In the genomic region with DNA sequence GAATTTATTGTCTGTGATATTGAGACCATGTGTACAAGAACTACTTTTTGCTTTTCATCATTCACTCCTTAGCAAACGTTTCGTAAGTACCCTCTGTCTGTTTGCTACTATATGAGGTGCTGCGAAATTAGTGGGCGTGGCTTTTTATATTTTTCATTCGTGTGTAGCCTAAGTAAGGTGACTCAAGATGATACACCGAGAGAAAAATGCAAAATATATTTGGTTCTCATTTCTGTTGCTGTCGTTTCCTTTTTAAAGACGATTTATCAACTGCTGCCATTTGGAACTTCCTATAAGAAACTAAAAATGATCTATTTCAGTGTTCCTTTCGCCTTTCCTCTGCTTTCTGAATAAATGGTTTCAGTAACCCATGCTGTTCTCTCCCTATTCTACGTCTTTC, we compare ENCODE assay signal across 1 cellular context.
TF ChIP-seq lines count a peak whose summit lies in the region.

No MANE protein-coding gene starts in this region.

TF ChIP-seq in SK-N-SH, 30 proteins besides CTCF, POLR2A, EP300 and RAD21 (continued from another document):
- TF ChIP-seq USF1 (IDR thresholded peaks at IDR 0.05; ENCODE audit: borderline replicate concordance, low read depth) (no peak), JUND (IDR thresholded peaks at IDR 0.05) (no peak)
